In genomic region chr15:100834731-100835130, GRCh38 we compare ENCODE assay signal across 20 cellular contexts. TPM values are rescaled to one million over a fixed set of nuclear protein-coding genes. Genes with fewer than 3 reads are reported as not detected.
DNase-seq lines count a peak whose midpoint lies in the region; ATAC-seq and TF ChIP-seq lines count a peak whose summit lies in the region.
"Had no signal": no experiment of that assay in that cellular context is flagged by ENCODE, and none has a peak within 500 bp of the region (broad histone marks: within the 10 kb centered on the region; RNA-seq: fewer than 3 reads in every experiment).

No MANE protein-coding gene starts in this region.

- no peaks in the 10 kb centered on the region for H3K9me2 ChIP-seq in OCI-LY7 (ENCODE audit: insufficient read depth, low read length)
- H3K9me2 ChIP-seq: SK-N-SH had no signal

- CTCF ChIA-PET in OCI-LY7 (lab: Charles Lee; ENCODE audit: unreplicated experiment): no interaction called here

- no peaks in the 10 kb centered on the region for H4K20me1 ChIP-seq in OCI-LY7 (ENCODE audit: insufficient read depth, low read length)

- H2AFZ ChIP-seq in OCI-LY7 (ENCODE audit: low read length): peak overlapping the region; percentile 52; the same call in 1 of the 2 replicates

- DNase-seq in CD1c-positive myeloid dendritic cell (ENCODE audit: extremely low spot score) (peak; percentile 41), MV-4-11 (lab: John Stamatoyannopoulos, UW) (peak; percentile 90), OCI-LY7 (ENCODE audit: low spot score) (no peak), pons (ENCODE audit: low spot score) (peak; percentile 64), DMS153 (lab: John Stamatoyannopoulos, UW) (no peak), NCI-H446 (lab: John Stamatoyannopoulos, UW) (no peak)
- DNase-seq: DMS79, GOT3, MM.1S, NCI-H1417, NCI-H187, NCI-H2107, NCI-H524, OCI-M1, Right ventricle myocardium superior, SK-N-SH, T-helper 1 cell had no signal

- POLR2A ChIA-PET in OCI-LY7 (lab: Charles Lee): interaction anchor here (1.1 kb wide), 1 partner anchor 17 kb away, joined by 3 read pairs; no protein-coding TSS in a partner anchor

- H3K4me2 ChIP-seq in OCI-LY7 (ENCODE audit: low read length): peak overlapping the region; percentile 17
- H3K4me2 ChIP-seq: A549, SK-N-SH had no signal

- BruUV-seq in OCI-LY7 (replicated peaks; lab: Mats Ljungman, UMichigan): no TSS peak

- intact Hi-C loops in OCI-LY7 (cut with micrococcal nuclease; ENCODE audit: unreplicated experiment): no loop called here

- H3K4me3 ChIP-seq in OCI-LY7 (ENCODE audit: low read depth, low read length, poor library complexity, severe bottlenecking): no peak overlapping the region
- H3K4me3 ChIP-seq: A549 had no signal

- no peak for ATAC-seq in HG02981 (IDR thresholded peaks at IDR 0.05; ENCODE audit: unreplicated experiment)
- ATAC-seq: A549, HCT116 had no signal

- peaks cover 16% of the 10 kb centered on the region for H3K4me1 ChIP-seq in OCI-LY7 (ENCODE audit: insufficient read depth, low read length, poor library complexity, severe bottlenecking)
- H3K4me1 ChIP-seq: A549 had no signal

- no peaks in the 10 kb centered on the region for H3K9me3 ChIP-seq in OCI-LY7 (ENCODE audit: low read length)
- H3K9me3 ChIP-seq: A549, SK-N-SH had no signal

- H3K79me2 ChIP-seq in OCI-LY7 (ENCODE audit: insufficient read depth, low read depth, low read length): no peaks in the 10 kb centered on the region

- H3K27ac ChIP-seq in OCI-LY7 (ENCODE audit: low read depth, low read length, poor library complexity, severe bottlenecking): no peak overlapping the region
- H3K27ac ChIP-seq: A549 had no signal

- no peak for TF ChIP-seq CTCF in OCI-LY7 (conservative IDR thresholded peaks at IDR 0.05; ENCODE audit: low read length)

- no peaks in the 10 kb centered on the region for H3K36me3 ChIP-seq in OCI-LY7 (ENCODE audit: insufficient read depth, low read length)

RNA-seq across cellular contexts. Expression of gene ALDH1A3, which starts 44.9 kb away (rescaled TPM):
- total RNA-seq in OCI-LY7 (2014; rRNA removed; shearing (Covaris generic)): not detected in 2 replicates
- total RNA-seq in OCI-LY7 (2022): not detected in 2 replicates

Comparison
In these comparisons a context has a peak if more than half of its experiments do, and no peak if none do; other contexts are left out.
1. DNase-seq: peak in CD1c-positive myeloid dendritic cell (single experiment), MV-4-11 (single experiment) and pons (single experiment); none in OCI-LY7 (single experiment), DMS153 (single experiment) and NCI-H446 (0 of 2).